Comparison of ENCODE assay signal across 21 cellular contexts in genomic region chr12:131636940-131637750, GRCh38.
"Had no signal": no experiment of that assay in that cellular context is flagged by ENCODE, and none has a peak within 500 bp of the region (broad histone marks: within the 10 kb centered on the region; RNA-seq: fewer than 3 reads in every experiment).

No MANE protein-coding gene starts in this region.

- H3K36me3 Mint-ChIP-seq: naive thymus-derived CD8-positive, alpha-beta T cell; stimulated activated naive B cell treated with anti-CD40 and anti-IgM and Interleukin-4, amounts not matched to agents 10 μg/mL and 1 μg/mL and 100 μg/mL, for 72 hours had no signal

- H3K27ac ChIP-seq: coronary artery, esophagus muscularis mucosa, gastrocnemius medialis, heart right ventricle, sigmoid colon, skin epidermis, testis, tibial nerve, upper lobe of right lung had no signal

- H3K4me3 ChIP-seq: coronary artery, esophagus muscularis mucosa, gastrocnemius medialis, heart right ventricle, mucosa of descending colon, sigmoid colon, skin epidermis, testis, tibial nerve, upper lobe of right lung had no signal

- H3K27me3 ChIP-seq: testis, upper lobe of right lung had no signal

- DNase-seq: effector CD8-positive, alpha-beta T cell; gastrocnemius medialis; heart right ventricle; hypothalamus; kidney glomerular epithelial cell; mucosa of descending colon; sigmoid colon; stimulated activated CD4-positive, alpha-beta T cell treated with anti-CD3 and anti-CD28 coated beads, Interleukin-2, amount 100 ng/mL, for 24 hours; stimulated activated CD4-positive, alpha-beta T cell treated with anti-CD3 and anti-CD28 coated beads, Interleukin-4, amount 100 ng/mL, for 4 hours; stimulated activated naive B cell treated with anti-CD40 and anti-IgM and Interleukin-4, amounts not matched to agents 10 μg/mL and 1 μg/mL and 100 μg/mL, for 72 hours; testis; upper lobe of right lung had no signal

- H3K27ac Mint-ChIP-seq: naive thymus-derived CD8-positive, alpha-beta T cell; stimulated activated naive B cell treated with anti-CD40 and anti-IgM and Interleukin-4, amounts not matched to agents 10 μg/mL and 1 μg/mL and 100 μg/mL, for 72 hours had no signal

- H3K4me1 ChIP-seq: esophagus muscularis mucosa, gastrocnemius medialis, heart right ventricle, sigmoid colon, tibial nerve, upper lobe of right lung had no signal

- FAIRE-seq: endometrium, islet of Langerhans had no signal

- H3K36me3 ChIP-seq: esophagus muscularis mucosa, gastrocnemius medialis, heart right ventricle, sigmoid colon, tibial nerve, upper lobe of right lung had no signal

- H3K4me1 Mint-ChIP-seq: stimulated activated naive B cell treated with anti-CD40 and anti-IgM and Interleukin-4, amounts not matched to agents 10 μg/mL and 1 μg/mL and 100 μg/mL, for 72 hours; stimulated activated naive CD8-positive, alpha-beta T cell treated with anti-CD3 and anti-CD28 coated beads, Interleukin-15, amount 100 ng/mL, for 72 hours had no signal

- H3K4me3 Mint-ChIP-seq: naive thymus-derived CD8-positive, alpha-beta T cell; stimulated activated naive B cell treated with anti-CD40 and anti-IgM and Interleukin-4, amounts not matched to agents 10 μg/mL and 1 μg/mL and 100 μg/mL, for 72 hours; stimulated activated naive CD8-positive, alpha-beta T cell treated with anti-CD3 and anti-CD28 coated beads, Interleukin-15, amount 100 ng/mL, for 72 hours had no signal

- H3K9me3 ChIP-seq: esophagus muscularis mucosa, gastrocnemius medialis, heart right ventricle, mucosa of descending colon, sigmoid colon, testis, tibial nerve, upper lobe of right lung had no signal

- ATAC-seq: gastrocnemius medialis; heart right ventricle; left lobe of liver; mucosa of descending colon; naive thymus-derived CD8-positive, alpha-beta T cell; stimulated activated naive B cell treated with anti-CD40 and anti-IgM and Interleukin-4, amounts not matched to agents 10 μg/mL and 1 μg/mL and 100 μg/mL, for 72 hours; stimulated activated naive CD8-positive, alpha-beta T cell treated with anti-CD3 and anti-CD28 coated beads, Interleukin-15, amount 100 ng/mL, for 72 hours; upper lobe of right lung had no signal
